ENCODE assay signal across 14 cellular contexts in genomic region chr11:117059611-117060010, GRCh38.
"Had no signal": no experiment of that assay in that cellular context is flagged by ENCODE, and none has a peak within 500 bp of the region (broad histone marks: within the 10 kb centered on the region; RNA-seq: fewer than 3 reads in every experiment).

No MANE protein-coding gene starts in this region.

- H3K27me3 Mint-ChIP-seq: activated B cell treated with CpG ODN at 0.5 μM for 24 hours; activated naive CD8-positive, alpha-beta T cell treated with anti-CD3 and anti-CD28 coated beads, Interleukin-2, amount 50 U/mL, for 24 hours; central memory CD8-positive, alpha-beta T cell; naive thymus-derived CD4-positive, alpha-beta T cell; stimulated activated memory B cell treated with anti-CD40 and anti-IgM and Interleukin-4, amounts not matched to agents 10 μg/mL and 1 μg/mL and 100 μg/mL, for 72 hours had no signal

- H3K9me3 ChIP-seq: esophagus muscularis mucosa, lower lobe of right lung, psoas muscle, right lobe of liver, upper lobe of left lung had no signal

- DNase-seq: activated B cell treated with CpG ODN at 0.5 μM for 24 hours; activated naive CD8-positive, alpha-beta T cell treated with anti-CD3 and anti-CD28 coated beads, Interleukin-2, amount 50 U/mL, for 24 hours; activated T-cell treated with anti-CD3 and anti-CD28 coated beads, Interleukin-2, amount 50 U/mL, for 48 hours; endodermal cell; lower lobe of right lung; naive thymus-derived CD4-positive, alpha-beta T cell; occipital lobe; psoas muscle; right lobe of liver; upper lobe of left lung had no signal

- H3K4me3 ChIP-seq: esophagus muscularis mucosa, lower lobe of right lung, psoas muscle, right lobe of liver, upper lobe of left lung had no signal

- H3K27ac Mint-ChIP-seq: activated B cell treated with CpG ODN at 0.5 μM for 24 hours; activated naive CD8-positive, alpha-beta T cell treated with anti-CD3 and anti-CD28 coated beads, Interleukin-2, amount 50 U/mL, for 24 hours; stimulated activated memory B cell treated with anti-CD40 and anti-IgM and Interleukin-4, amounts not matched to agents 10 μg/mL and 1 μg/mL and 100 μg/mL, for 72 hours had no signal

- FAIRE-seq: TTC549 had no signal

- H3K27ac ChIP-seq: lower lobe of right lung, psoas muscle, right lobe of liver, upper lobe of left lung had no signal

- H3K27me3 ChIP-seq: esophagus muscularis mucosa, right lobe of liver, upper lobe of left lung had no signal

- H3K9me3 Mint-ChIP-seq: activated B cell treated with CpG ODN at 0.5 μM for 24 hours; activated naive CD8-positive, alpha-beta T cell treated with anti-CD3 and anti-CD28 coated beads, Interleukin-2, amount 50 U/mL, for 24 hours; central memory CD8-positive, alpha-beta T cell; endodermal cell; naive thymus-derived CD4-positive, alpha-beta T cell; stimulated activated memory B cell treated with anti-CD40 and anti-IgM and Interleukin-4, amounts not matched to agents 10 μg/mL and 1 μg/mL and 100 μg/mL, for 72 hours had no signal

- ATAC-seq: activated naive CD8-positive, alpha-beta T cell treated with anti-CD3 and anti-CD28 coated beads, Interleukin-2, amount 50 U/mL, for 24 hours; lower lobe of right lung; naive thymus-derived CD4-positive, alpha-beta T cell; psoas muscle; right lobe of liver; stimulated activated memory B cell treated with anti-CD40 and anti-IgM and Interleukin-4, amounts not matched to agents 10 μg/mL and 1 μg/mL and 100 μg/mL, for 72 hours had no signal

- H3K4me3 Mint-ChIP-seq: activated B cell treated with CpG ODN at 0.5 μM for 24 hours; activated naive CD8-positive, alpha-beta T cell treated with anti-CD3 and anti-CD28 coated beads, Interleukin-2, amount 50 U/mL, for 24 hours; endodermal cell; stimulated activated memory B cell treated with anti-CD40 and anti-IgM and Interleukin-4, amounts not matched to agents 10 μg/mL and 1 μg/mL and 100 μg/mL, for 72 hours had no signal

- H3K36me3 ChIP-seq: esophagus muscularis mucosa, lower lobe of right lung, right lobe of liver, upper lobe of left lung had no signal
